Comparison of ENCODE assay signal across 8 cellular contexts in genomic region chr21:45405819-45406762, GRCh38. TPM values are rescaled to one million over a fixed set of nuclear protein-coding genes. Genes with fewer than 3 reads are reported as not detected.
DNase-seq lines count a peak whose midpoint lies in the region; ATAC-seq and TF ChIP-seq lines count a peak whose summit lies in the region.

No MANE protein-coding gene starts in this region.

- no peak for ATAC-seq in HG03025 (IDR thresholded peaks at IDR 0.05; ENCODE audit: low FRiP score, unreplicated experiment)

- H3K9me3 ChIP-seq in HEK293 (ENCODE audit: control insufficient read depth, insufficient read depth, low read depth, low read length): no peaks in the 10 kb centered on the region
- peaks cover 0 to 5% of the 10 kb centered on the region in 2 donors for H3K9me3 ChIP-seq in right atrium auricular region

- H3K4me1 Mint-ChIP-seq in activated T-cell treated with anti-CD3 and anti-CD28 coated beads, Interleukin-2, amount 50 U/mL, for 24 hours (ENCODE audit: low read depth): peaks cover 13% of the 10 kb centered on the region

- peak overlapping the region; percentile 50 for H3K27ac Mint-ChIP-seq in activated T-cell treated with anti-CD3 and anti-CD28 coated beads, Interleukin-2, amount 50 U/mL, for 24 hours

- peaks cover 69% of the 10 kb centered on the region for H3K27me3 Mint-ChIP-seq in activated T-cell treated with anti-CD3 and anti-CD28 coated beads, Interleukin-2, amount 50 U/mL, for 24 hours

- peak overlapping the region; percentile 46 for H3K4me3 ChIP-seq in HEK293 (ENCODE audit: low read depth, low read length)
- H3K4me3 ChIP-seq in right atrium auricular region: peak overlapping the region; percentile 64 to 77
- peak overlapping the region; percentile 48 for H3K4me3 ChIP-seq in skeletal muscle cell (ENCODE audit: low read depth, low read length)

- peaks cover 10% of the 10 kb centered on the region for H3K9me3 Mint-ChIP-seq in activated T-cell treated with anti-CD3 and anti-CD28 coated beads, Interleukin-2, amount 50 U/mL, for 24 hours

- H3K27ac ChIP-seq in HEK293 (ENCODE audit: extremely low read depth, low read depth, low read length) (no peak overlapping the region; the same call in 1 of the 2 replicates), right atrium auricular region (peak overlapping the region; percentile 90 to 93), caudate nucleus (ENCODE audit: low read depth, low read length) (no peak overlapping the region)

- no peaks in the 10 kb centered on the region for H3K36me3 Mint-ChIP-seq in activated T-cell treated with anti-CD3 and anti-CD28 coated beads, Interleukin-2, amount 50 U/mL, for 24 hours (ENCODE audit: low read depth)

- CTCF ChIA-PET in HEK293 (lab: Yijun Ruan, JAX): interaction anchor here (1.0 to 1.3 kb wide), 3 partner anchors 86 to 114 kb away, joined by 3 to 6 read pairs (median 3); no protein-coding TSS in a partner anchor

- H3K27me3 ChIP-seq in right atrium auricular region: no peaks in the 10 kb centered on the region

- POLR2A ChIA-PET in HEK293 (lab: Yijun Ruan, JAX): no interaction called here

- no peak for TF ChIP-seq CTCF in HEK293 (tag by site-specific recombination; IDR thresholded peaks at IDR 0.05)
- TF ChIP-seq CTCF in right atrium auricular region (IDR thresholded peaks at IDR 0.05): no peak

- H3K4me1 ChIP-seq in HEK293 (ENCODE audit: control insufficient read depth, insufficient read depth, low read length) (no peaks in the 10 kb centered on the region), right atrium auricular region (peaks cover 0 to 65% of the 10 kb centered on the region in 2 donors)

- H3K36me3 ChIP-seq in HEK293 (ENCODE audit: control insufficient read depth in 2 of 2, insufficient read depth in 1 of 2, low read length in 2 of 2) (peaks cover 0 to 8% of the 10 kb centered on the region in 2 experiments; a peak in 1 of 3 replicates), right atrium auricular region (no peaks in the 10 kb centered on the region)

- H3K4me3 Mint-ChIP-seq in activated T-cell treated with anti-CD3 and anti-CD28 coated beads, Interleukin-2, amount 50 U/mL, for 24 hours: peak overlapping the region; percentile 51

- peak; percentile 61 for DNase-seq in activated T-cell treated with anti-CD3 and anti-CD28 coated beads, Interleukin-2, amount 50 U/mL, for 24 hours
- DNase-seq in right atrium auricular region (ENCODE audit: low spot score) (no peak), skeletal muscle cell (ENCODE audit: low read depth) (no peak), HPDE6-E6E7 (ENCODE audit: extremely low spot score) (no peak), caudate nucleus (lab: John Stamatoyannopoulos, UW) (no peak), hepatic stellate cell (ENCODE audit: low spot score) (no peak)

TF ChIP-seq in HEK293, 187 proteins besides CTCF, POLR2A, EP300 and RAD21:
- TF ChIP-seq ZNF510 (tag by site-specific recombination; IDR thresholded peaks at IDR 0.05; ENCODE audit: insufficient replicate concordance) (no peak), ZIC2 (tag by site-specific recombination; IDR thresholded peaks at IDR 0.05) (peak; percentile 28; the same call in 1 of the 2 replicates), GLIS1 (tag by site-specific recombination; IDR thresholded peaks at IDR 0.05) (peak; percentile 17; the same call in 1 of the 2 replicates), ZNF513 (tag by site-specific recombination; IDR thresholded peaks at IDR 0.05) (no peak), ZBTB7A (tag by site-specific recombination; IDR thresholded peaks at IDR 0.05; ENCODE audit: low read depth) (no peak), ZBTB10 (tag by site-specific recombination; IDR thresholded peaks at IDR 0.05) (peak; percentile 49; the same call in 1 of the 2 replicates), GLI2 (tag by site-specific recombination; IDR thresholded peaks at IDR 0.05; ENCODE audit: borderline replicate concordance, low read depth) (no peak), SP2 (tag by site-specific recombination; IDR thresholded peaks at IDR 0.05) (no peak), ZNF138 (tag by site-specific recombination; IDR thresholded peaks at IDR 0.05; ENCODE audit: borderline replicate concordance) (no peak), TCF7L2 (IDR thresholded peaks at IDR 0.05; ENCODE audit: borderline replicate concordance, low read depth, low read length) (peak; percentile 85; the same call in 1 of the 2 replicates), ZFP3 (tag by site-specific recombination; IDR thresholded peaks at IDR 0.05; ENCODE audit: low read depth) (no peak)
- TF ChIP-seq, protein P1, sequence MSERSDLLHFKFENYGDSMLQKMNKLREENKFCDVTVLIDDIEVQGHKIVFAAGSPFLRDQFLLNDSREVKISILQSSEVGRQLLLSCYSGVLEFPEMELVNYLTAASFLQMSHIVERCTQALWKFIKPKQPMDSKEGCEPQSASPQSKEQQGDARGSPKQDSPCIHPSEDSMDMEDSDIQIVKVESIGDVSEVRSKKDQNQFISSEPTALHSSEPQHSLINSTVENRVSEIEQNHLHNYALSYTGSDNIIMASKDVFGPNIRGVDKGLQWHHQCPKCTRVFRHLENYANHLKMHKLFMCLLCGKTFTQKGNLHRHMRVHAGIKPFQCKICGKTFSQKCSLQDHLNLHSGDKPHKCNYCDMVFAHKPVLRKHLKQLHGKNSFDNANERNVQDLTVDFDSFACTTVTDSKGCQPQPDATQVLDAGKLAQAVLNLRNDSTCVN (tag by site-specific recombination; optimal IDR thresholded peaks at IDR 0.05): peak; percentile 67
- TF ChIP-seq, protein P2, sequence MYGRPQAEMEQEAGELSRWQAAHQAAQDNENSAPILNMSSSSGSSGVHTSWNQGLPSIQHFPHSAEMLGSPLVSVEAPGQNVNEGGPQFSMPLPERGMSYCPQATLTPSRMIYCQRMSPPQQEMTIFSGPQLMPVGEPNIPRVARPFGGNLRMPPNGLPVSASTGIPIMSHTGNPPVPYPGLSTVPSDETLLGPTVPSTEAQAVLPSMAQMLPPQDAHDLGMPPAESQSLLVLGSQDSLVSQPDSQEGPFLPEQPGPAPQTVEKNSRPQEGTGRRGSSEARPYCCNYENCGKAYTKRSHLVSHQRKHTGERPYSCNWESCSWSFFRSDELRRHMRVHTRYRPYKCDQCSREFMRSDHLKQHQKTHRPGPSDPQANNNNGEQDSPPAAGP (tag by site-specific recombination; IDR thresholded peaks at IDR 0.05): no peak

RNA-seq across cellular contexts. Expression of gene COL18A1, which starts 1.1 kb away (rescaled TPM):
- 100 to 1,000 TPM; 117 to 134 TPM for total RNA-seq in right atrium auricular region

Comparison
In these comparisons a context has a peak if more than half of its experiments do, and no peak if none do; other contexts are left out.
1. H3K27ac ChIP-seq: peak in right atrium auricular region (2 of 2); none in HEK293 (single experiment) and caudate nucleus (single experiment).
2. Peak in every context shown above with its lines, with median percentiles within 50 percentile points of each other: H3K4me3 ChIP-seq.